11 cellular contexts compared by ENCODE assay signal in the genomic region with DNA sequence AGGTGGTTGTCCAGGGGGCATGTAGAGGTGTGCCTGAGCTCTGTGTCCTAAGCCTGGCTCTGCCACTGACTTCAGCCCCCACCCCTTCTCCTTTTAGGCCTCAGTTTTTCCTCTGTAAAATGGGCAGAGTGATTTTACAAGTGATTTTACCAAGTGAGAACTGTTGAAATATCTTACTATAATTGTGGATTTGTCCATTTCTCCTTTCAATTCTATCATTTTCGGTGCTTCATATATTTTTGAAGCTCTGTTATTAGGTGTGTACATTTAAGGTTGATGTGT. TPM values are rescaled to one million over a fixed set of nuclear protein-coding genes. Genes with fewer than 3 reads are reported as not detected.
DNase-seq lines count a peak whose midpoint lies in the region; ATAC-seq and TF ChIP-seq lines count a peak whose summit lies in the region.
"Had no signal": no experiment of that assay in that cellular context is flagged by ENCODE, and none has a peak within 500 bp of the region (broad histone marks: within the 10 kb centered on the region; RNA-seq: fewer than 3 reads in every experiment).

No MANE protein-coding gene starts in this region.

- H3K4me3 ChIP-seq in CD8-positive, alpha-beta T cell (ENCODE audit: low read depth, low read length) = peak overlapping the region; percentile 56
- H3K4me3 ChIP-seq in Karpas-422 (ENCODE audit: low read length) = peak overlapping the region; percentile 50; the same call in 1 of the 2 replicates

- no peaks in the 10 kb centered on the region for H3K9me2 ChIP-seq in Karpas-422 (replicated peaks; ENCODE audit: insufficient read depth, low read length)

- peak overlapping the region; percentile 86 for H3K4me3 Mint-ChIP-seq in CD8-positive, alpha-beta T cell
- peak overlapping the region; percentile 81 for H3K4me3 Mint-ChIP-seq in central memory CD8-positive, alpha-beta T cell
- H3K4me3 Mint-ChIP-seq in nephron = peak overlapping the region; percentile 75 to 84 (median 82)

- H4K20me1 ChIP-seq in Karpas-422 (ENCODE audit: insufficient read depth, low read depth, low read length) = no peaks in the 10 kb centered on the region

- ATAC-seq in CD8-positive, alpha-beta T cell = no peak
- no peak for ATAC-seq in central memory CD8-positive, alpha-beta T cell (replicated peaks; ENCODE audit: extremely low read depth, poor library complexity, severe bottlenecking)
- no peak for ATAC-seq in GM21390 (IDR thresholded peaks at IDR 0.05; ENCODE audit: unreplicated experiment)
- no peak for ATAC-seq in GM21737 (IDR thresholded peaks at IDR 0.05; ENCODE audit: unreplicated experiment)
- no peak for ATAC-seq in HG02623 (IDR thresholded peaks at IDR 0.05; ENCODE audit: unreplicated experiment)

- H2AFZ ChIP-seq in Karpas-422 (ENCODE audit: low read length) = no peak overlapping the region

- H3K36me3 ChIP-seq in CD8-positive, alpha-beta T cell (ENCODE audit: insufficient read depth, low read length) = no peaks in the 10 kb centered on the region
- no peaks in the 10 kb centered on the region for H3K36me3 ChIP-seq in Karpas-422 (ENCODE audit: insufficient read depth, low read length)

- H3K9me3 ChIP-seq in CD8-positive, alpha-beta T cell (ENCODE audit: low read length) = no peaks in the 10 kb centered on the region
- H3K9me3 ChIP-seq in Karpas-422 (ENCODE audit: low read length) = no peaks in the 10 kb centered on the region

- no peak overlapping the region for H3K27ac ChIP-seq in CD8-positive, alpha-beta T cell (ENCODE audit: low read depth, low read length)
- H3K27ac ChIP-seq in Karpas-422 (ENCODE audit: low read length) = no peak overlapping the region

- H3K4me1 ChIP-seq in CD8-positive, alpha-beta T cell (ENCODE audit: insufficient read depth, low read length) = peaks cover 9% of the 10 kb centered on the region
- H3K4me1 ChIP-seq in Karpas-422 (ENCODE audit: low read length) = no peaks in the 10 kb centered on the region

- no peak overlapping the region for H3K27ac Mint-ChIP-seq in CD8-positive, alpha-beta T cell
- H3K27ac Mint-ChIP-seq in central memory CD8-positive, alpha-beta T cell (ENCODE audit: low read depth) = peak overlapping the region; percentile 60
- H3K27ac Mint-ChIP-seq in nephron = peak overlapping the region in 1 of 3 experiments; percentile 78

- H3K79me2 ChIP-seq in Karpas-422 (ENCODE audit: low read length) = no peaks in the 10 kb centered on the region

- H3K36me3 Mint-ChIP-seq in CD8-positive, alpha-beta T cell = peaks cover 2% of the 10 kb centered on the region
- peaks cover 14% of the 10 kb centered on the region for H3K36me3 Mint-ChIP-seq in central memory CD8-positive, alpha-beta T cell (ENCODE audit: insufficient read depth)
- H3K36me3 Mint-ChIP-seq in nephron (ENCODE audit: low read depth) = no peaks in the 10 kb centered on the region

- H3K9me3 Mint-ChIP-seq in CD8-positive, alpha-beta T cell = no peaks in the 10 kb centered on the region
- no peaks in the 10 kb centered on the region for H3K9me3 Mint-ChIP-seq in central memory CD8-positive, alpha-beta T cell
- H3K9me3 Mint-ChIP-seq in nephron = no peaks in the 10 kb centered on the region

- no peak for DNase-seq in CD8-positive, alpha-beta T cell
- DNase-seq in Karpas-422 = no peak
- DNase-seq in central memory CD8-positive, alpha-beta T cell (ENCODE audit: low spot score in 2 of 2) = no peak
- DNase-seq in NCI-H526 treated with DMSO at 0.1 percent for 48 hours (lab: John Stamatoyannopoulos, UW) = no peak
- DNase-seq: activated CD4-positive, alpha-beta T cell treated with anti-CD3 and anti-CD28 coated beads for 1 hour; cortex of kidney; NCI-H226 had no signal

- no peak for TF ChIP-seq CTCF in CD8-positive, alpha-beta T cell (IDR thresholded peaks at IDR 0.05)
- TF ChIP-seq CTCF in nephron (IDR thresholded peaks at IDR 0.05; ENCODE audit: unreplicated experiment in 3 of 3) = no peak

- peaks cover 15% of the 10 kb centered on the region for H3K4me1 Mint-ChIP-seq in CD8-positive, alpha-beta T cell (ENCODE audit: low read depth)
- H3K4me1 Mint-ChIP-seq in central memory CD8-positive, alpha-beta T cell = peaks cover 29% of the 10 kb centered on the region
- H3K4me1 Mint-ChIP-seq in nephron = peaks cover 22% of the 10 kb centered on the region

- peaks cover 41% of the 10 kb centered on the region for H3K27me3 Mint-ChIP-seq in CD8-positive, alpha-beta T cell (ENCODE audit: low read depth)
- H3K27me3 Mint-ChIP-seq in central memory CD8-positive, alpha-beta T cell = peaks cover 50% of the 10 kb centered on the region
- H3K27me3 Mint-ChIP-seq in nephron (ENCODE audit: low read depth) = peaks cover 68% of the 10 kb centered on the region

- CTCF ChIA-PET in CD8-positive, alpha-beta T cell (lab: Charles Lee) = interaction anchor here (1.0 to 3.2 kb wide), 2 partner anchors 11 to 12 kb away, joined by 3 to 12 read pairs; no protein-coding TSS in a partner anchor

- no peak overlapping the region for H3K9ac ChIP-seq in Karpas-422 (ENCODE audit: low read length)

- H3K4me2 ChIP-seq in Karpas-422 (ENCODE audit: low read depth, low read length, poor library complexity, severe bottlenecking) = peak overlapping the region; percentile 54

- intact Hi-C loops in CD8-positive, alpha-beta T cell (cut with DNase I, micrococcal nuclease) = no loop called here

- peaks cover 20% of the 10 kb centered on the region for H3K27me3 ChIP-seq in CD8-positive, alpha-beta T cell (ENCODE audit: insufficient read depth, low read length)
- H3K27me3 ChIP-seq in Karpas-422 (ENCODE audit: low read length) = no peaks in the 10 kb centered on the region

- POLR2A ChIA-PET in CD8-positive, alpha-beta T cell (lab: Charles Lee) = no interaction called here

RNA-seq across cellular contexts. Expression of a gene that starts 21.7 kb away (rescaled TPM):
- not detected for total RNA-seq in CD8-positive, alpha-beta T cell
- 0.82 and 3.1 TPM in 2 replicates for total RNA-seq in Karpas-422 (2014; rRNA removed; shearing (Covaris generic); ENCODE audit: low replicate concordance)

RNA-seq across cellular contexts. Expression of a gene that starts 32.8 kb away (rescaled TPM):
- not detected for total RNA-seq in CD8-positive, alpha-beta T cell
- total RNA-seq in Karpas-422 (2014; rRNA removed; shearing (Covaris generic); ENCODE audit: low replicate concordance) = 4.2 TPM in 1 of 2 replicates, not detected in the other

RNA-seq across cellular contexts. Expression of a gene that starts 37.1 kb away (rescaled TPM):
- total RNA-seq in CD8-positive, alpha-beta T cell = under 1 TPM in 1 of 2 experiments, not detected in 1; 0.22 TPM
- total RNA-seq in Karpas-422 (2014; rRNA removed; shearing (Covaris generic); ENCODE audit: low replicate concordance) = 9.7 and 12.1 TPM in 2 replicates

RNA-seq across cellular contexts. Expression of a gene that starts 43.1 kb away (rescaled TPM):
- total RNA-seq in CD8-positive, alpha-beta T cell = under 1 TPM in 1 of 2 experiments, not detected in 1; 0.19 TPM
- 0.48 and 0.65 TPM in 2 replicates for total RNA-seq in Karpas-422 (2014; rRNA removed; shearing (Covaris generic); ENCODE audit: low replicate concordance)

RNA-seq across cellular contexts. Expression of a gene that starts 54.3 kb away (rescaled TPM):
- total RNA-seq in CD8-positive, alpha-beta T cell = not detected
- not detected in 2 replicates for total RNA-seq in Karpas-422 (2014; rRNA removed; shearing (Covaris generic); ENCODE audit: low replicate concordance)
